In genomic region chr4:123577507-123577906, GRCh38 we compare ENCODE assay signal across 17 cellular contexts.
A peak's percentile ranks its signal among the peaks of the same experiment; 100 is the strongest.
DNase-seq lines count a peak whose midpoint lies in the region; ATAC-seq, FAIRE-seq and TF ChIP-seq lines count a peak whose summit lies in the region.
"Had no signal": no experiment of that assay in that cellular context is flagged by ENCODE, and none has a peak within 500 bp of the region (broad histone marks: within the 10 kb centered on the region; RNA-seq: fewer than 3 reads in every experiment).

No MANE protein-coding gene starts in this region.

- DNase-seq in GM23338 (ENCODE audit: low spot score), result no peak
- DNase-seq in keratinocyte (ENCODE audit: low read depth, low spot score), result no peak
- DNase-seq in trophoblast cell, result peak; percentile 7 to 50
- DNase-seq in NCI-H2081 treated with DMSO at 0.1 percent for 48 hours (lab: John Stamatoyannopoulos, UW), result no peak
- DNase-seq in right atrium auricular region (ENCODE audit: low spot score), result no peak
- DNase-seq in EL, result no peak
- DNase-seq: 8988T; AML-193; Caco-2; CD8-positive, alpha-beta memory T cell; DND-41; GF-D8; GM23248; H9; KBM-7 had no signal

- H3K79me2 ChIP-seq in GM23338 (replicated peaks; ENCODE audit: insufficient read depth), result no peaks in the 10 kb centered on the region
- H3K79me2 ChIP-seq in keratinocyte (ENCODE audit: control insufficient read depth, insufficient read depth, low read length), result no peaks in the 10 kb centered on the region
- no peaks in the 10 kb centered on the region for H3K79me2 ChIP-seq in trophoblast cell (ENCODE audit: control insufficient read depth, insufficient read depth, low read length, poor library complexity)

- no peaks in the 10 kb centered on the region for H3K4me1 Mint-ChIP-seq in GM23338

- no peaks in the 10 kb centered on the region for H3F3A ChIP-seq in GM23338 (replicated peaks; ENCODE audit: low read depth)

- dilution Hi-C loops in keratinocyte (cut with MboI; ENCODE audit: extremely low pct_ligation_motif_present, low sequenced_read_pairs), result no loop called here

- no peak overlapping the region for H2BK120ac ChIP-seq in trophoblast cell (ENCODE audit: insufficient read depth, low read length, poor library complexity)

- H3K4me2 ChIP-seq in GM23338 (no peak overlapping the region), keratinocyte (ENCODE audit: control insufficient read depth, extremely low read depth, insufficient read depth, low read depth, low read length) (no peak overlapping the region), trophoblast cell (ENCODE audit: low read length) (no peak overlapping the region)
- H3K4me2 ChIP-seq: BLaER1 had no signal

- peaks cover 11% of the 10 kb centered on the region; the same call in 1 of the 2 replicates for H3K9me2 ChIP-seq in GM23338 (ENCODE audit: insufficient read depth)

- H3K18ac ChIP-seq in trophoblast cell (ENCODE audit: low read length), result no peak overlapping the region

- H3K79me1 ChIP-seq in trophoblast cell (ENCODE audit: low read length), result no peaks in the 10 kb centered on the region

- no peaks in the 10 kb centered on the region for H3K27me3 ChIP-seq in GM23338 (ENCODE audit: insufficient read depth)
- H3K27me3 ChIP-seq in keratinocyte (ENCODE audit: control insufficient read depth, extremely low read depth, insufficient read depth, low read length), result no peaks in the 10 kb centered on the region
- H3K27me3 ChIP-seq in trophoblast cell (ENCODE audit: insufficient read depth, low read length), result no peaks in the 10 kb centered on the region
- H3K27me3 ChIP-seq in right atrium auricular region, result no peaks in the 10 kb centered on the region
- H3K27me3 ChIP-seq: BLaER1 had no signal

- no peak overlapping the region for H4K8ac ChIP-seq in trophoblast cell (ENCODE audit: low read depth, low read length)

- no peak overlapping the region for H3K4ac ChIP-seq in trophoblast cell (ENCODE audit: low read depth, low read length)

- no peaks in the 10 kb centered on the region for H3K27me3 Mint-ChIP-seq in GM23338 (ENCODE audit: insufficient read depth, low read depth, poor library complexity)
- H3K27me3 Mint-ChIP-seq: CD8-positive, alpha-beta memory T cell had no signal

- H3K9me1 ChIP-seq in keratinocyte (ENCODE audit: control insufficient read depth, extremely low read depth, insufficient read depth, low read length), result no peaks in the 10 kb centered on the region

- no CpG with 5 or more reads among the region's 1 CpG for WGBS in trophoblast cell (ENCODE audit: extremely low coverage, insufficient coverage, insufficient read length)

- no peak overlapping the region for H3K14ac ChIP-seq in trophoblast cell (ENCODE audit: low read length)

- peak overlapping the region; percentile 65; the same call in 1 of the 2 replicates for H2AFZ ChIP-seq in GM23338
- peak overlapping the region; percentile 49 for H2AFZ ChIP-seq in keratinocyte (ENCODE audit: control insufficient read depth, low read length)
- H2AFZ ChIP-seq in trophoblast cell (ENCODE audit: insufficient read depth, low read length, poor library complexity), result no peak overlapping the region
- H2AFZ ChIP-seq: GM23248 had no signal

- H3K4me3 Mint-ChIP-seq in GM23338, result no peak overlapping the region
- H3K4me3 Mint-ChIP-seq: CD8-positive, alpha-beta memory T cell; H9 had no signal

- H4K12ac ChIP-seq in trophoblast cell (ENCODE audit: low read depth, low read length), result no peak overlapping the region

- H3K36me3 ChIP-seq in GM23338 (ENCODE audit: insufficient read depth), result peaks cover 5% of the 10 kb centered on the region
- no peaks in the 10 kb centered on the region for H3K36me3 ChIP-seq in keratinocyte (ENCODE audit: control insufficient read depth in 2 of 2, extremely low read depth in 1 of 2, insufficient read depth in 2 of 2, low read length in 2 of 2)
- H3K36me3 ChIP-seq in trophoblast cell (ENCODE audit: control insufficient read depth in 1 of 2, insufficient read depth in 2 of 2, low read length in 2 of 2), result no peaks in the 10 kb centered on the region
- no peaks in the 10 kb centered on the region for H3K36me3 ChIP-seq in right atrium auricular region
- H3K36me3 ChIP-seq: BLaER1 had no signal

- H3K27ac Mint-ChIP-seq in GM23338, result no peak overlapping the region
- H3K27ac Mint-ChIP-seq: CD8-positive, alpha-beta memory T cell; H9 had no signal

- no peak for TF ChIP-seq CTCF in GM23338 (conservative IDR thresholded peaks at IDR 0.05; ENCODE audit: low read depth in 2 of 2)
- no peak for TF ChIP-seq CTCF in VCaP (conservative IDR thresholded peaks at IDR 0.05)
- TF ChIP-seq CTCF in keratinocyte (optimal IDR thresholded peaks at IDR 0.05 in 1 of 3, IDR thresholded peaks at IDR 0.05 in 1 of 3, conservative IDR thresholded peaks at IDR 0.05 in 1 of 3; ENCODE audit: extremely low read depth in 1 of 3, insufficient read depth in 2 of 3, low read length in 3 of 3), result no peak
- TF ChIP-seq CTCF in right atrium auricular region (IDR thresholded peaks at IDR 0.05), result no peak

- no peak overlapping the region for H3K4me3 ChIP-seq in GM23338
- no peak overlapping the region for H3K4me3 ChIP-seq in keratinocyte (ENCODE audit: control insufficient read depth in 2 of 3, extremely low read depth in 1 of 3, insufficient read depth in 2 of 3, low read depth in 1 of 3, low read length in 3 of 3)
- no peak overlapping the region for H3K4me3 ChIP-seq in trophoblast cell (ENCODE audit: low read depth, low read length)
- no peak overlapping the region for H3K4me3 ChIP-seq in right atrium auricular region
- H3K4me3 ChIP-seq: BLaER1, GM23248 had no signal

- FAIRE-seq in keratinocyte (lab: Jason Lieb, UNC), result peak; percentile 72

- H3K23ac ChIP-seq in trophoblast cell (ENCODE audit: low read length), result no peak overlapping the region

- H2BK5ac ChIP-seq in trophoblast cell (ENCODE audit: low read depth, low read length, poor library complexity), result no peak overlapping the region

- H3K4me1 ChIP-seq in GM23338 (ENCODE audit: insufficient read depth) (no peaks in the 10 kb centered on the region), keratinocyte (ENCODE audit: control insufficient read depth, extremely low read depth, insufficient read depth, low read length) (peaks cover 10% of the 10 kb centered on the region), trophoblast cell (ENCODE audit: control insufficient read depth in 1 of 2, insufficient read depth in 2 of 2, low read length in 2 of 2) (no peaks in the 10 kb centered on the region), right atrium auricular region (no peaks in the 10 kb centered on the region)
- H3K4me1 ChIP-seq: Caco-2 had no signal

- no peak for ATAC-seq in GM23338

- no peak overlapping the region for H3K27ac ChIP-seq in GM23338 (ENCODE audit: low read depth)
- peak overlapping the region; percentile 57 for H3K27ac ChIP-seq in VCaP
- H3K27ac ChIP-seq in keratinocyte (ENCODE audit: control insufficient read depth, insufficient read depth, low read length), result no peak overlapping the region
- no peak overlapping the region for H3K27ac ChIP-seq in trophoblast cell (ENCODE audit: low read depth, low read length)
- no peak overlapping the region for H3K27ac ChIP-seq in right atrium auricular region
- H3K27ac ChIP-seq: BLaER1, GM23248 had no signal

- no peak overlapping the region for H2BK12ac ChIP-seq in trophoblast cell (ENCODE audit: low read length)

- no peak overlapping the region for H4K91ac ChIP-seq in trophoblast cell (ENCODE audit: low read depth, low read length)

- peaks cover 18% of the 10 kb centered on the region for H3K9me3 Mint-ChIP-seq in GM23338

- peaks cover 7% of the 10 kb centered on the region for H3K9me3 ChIP-seq in keratinocyte (ENCODE audit: control insufficient read depth, low read depth, low read length)
- peaks cover 5% of the 10 kb centered on the region for H3K9me3 ChIP-seq in trophoblast cell (ENCODE audit: insufficient read depth, low read depth, low read length)
- H3K9me3 ChIP-seq in right atrium auricular region, result peaks cover 0 to 19% of the 10 kb centered on the region in 2 donors

- peaks cover 14% of the 10 kb centered on the region for H3K36me3 Mint-ChIP-seq in GM23338 (ENCODE audit: low read depth)

- H4K20me1 ChIP-seq in GM23338 (replicated peaks; ENCODE audit: insufficient read depth) (no peaks in the 10 kb centered on the region), keratinocyte (ENCODE audit: control insufficient read depth, extremely low read depth, insufficient read depth, low read length) (no peaks in the 10 kb centered on the region)
- H4K20me1 ChIP-seq: BLaER1 had no signal

- no peak overlapping the region for H2AK5ac ChIP-seq in trophoblast cell (ENCODE audit: low read length)

- no peak overlapping the region for H3K9ac ChIP-seq in keratinocyte (ENCODE audit: control insufficient read depth, extremely low read depth, insufficient read depth, low read length)
- H3K9ac ChIP-seq in trophoblast cell (ENCODE audit: low read length), result no peak overlapping the region
- H3K9ac ChIP-seq: BLaER1, GM23248 had no signal

TF ChIP-seq in GM23338, 12 proteins besides CTCF, POLR2A, EP300 and RAD21:
- TF ChIP-seq EZH2 (IDR thresholded peaks at IDR 0.05; ENCODE audit: low read depth, unreplicated experiment) (no peak), ZNF114 (CRISPR knock-in tag; IDR thresholded peaks at IDR 0.05) (no peak), NANOG (IDR thresholded peaks at IDR 0.05; ENCODE audit: borderline replicate concordance) (no peak)
TF ChIP-seq in GM23338: peak in this region for 0.

Comparison
In these comparisons a context has a peak if more than half of its experiments do, and no peak if none do; other contexts are left out.
1. DNase-seq: peak in trophoblast cell (2 of 2); none in GM23338 (single experiment), keratinocyte (single experiment), NCI-H2081 treated with DMSO at 0.1 percent for 48 hours (single experiment), right atrium auricular region (single experiment) and EL (single experiment).